In the genomic region with DNA sequence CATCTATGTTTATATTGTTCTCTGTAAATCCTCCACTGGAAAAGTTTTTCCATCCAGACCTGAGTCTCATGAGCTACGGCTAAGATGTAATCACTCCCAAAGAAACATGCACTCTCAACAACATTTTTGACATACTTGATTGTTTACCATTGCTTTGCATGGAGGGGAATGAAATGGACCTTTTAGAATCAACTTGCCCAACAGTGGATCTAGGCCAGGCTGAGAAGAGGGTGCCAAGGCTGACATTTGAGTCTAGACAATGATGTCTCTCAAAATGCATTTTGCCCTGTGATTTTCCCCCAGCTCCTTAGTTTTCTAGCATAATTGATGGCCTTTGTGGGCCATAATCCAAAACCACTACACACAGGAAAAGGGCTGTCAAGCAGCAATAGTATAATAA, we compare ENCODE assay signal across 12 cellular contexts.
DNase-seq lines count a peak whose midpoint lies in the region; ATAC-seq and TF ChIP-seq lines count a peak whose summit lies in the region.
"Had no signal": no experiment of that assay in that cellular context is flagged by ENCODE, and none has a peak within 500 bp of the region (broad histone marks: within the 10 kb centered on the region; RNA-seq: fewer than 3 reads in every experiment).

No MANE protein-coding gene starts in this region.

- H3K9me3 Mint-ChIP-seq in T-cell = no peaks in the 10 kb centered on the region
- H3K9me3 Mint-ChIP-seq: activated T-cell treated with anti-CD3 and anti-CD28 coated beads, Interleukin-2, amount 50 U/mL, for 72 hours had no signal

- H3K4me3 Mint-ChIP-seq in T-cell = no peak overlapping the region
- H3K4me3 Mint-ChIP-seq: activated CD4-positive, alpha-beta T cell treated with anti-CD3 and anti-CD28 coated beads, Interleukin-2, amount 10 ng/mL, durations not matched to agents 24 days and 14 days; activated T-cell treated with anti-CD3 and anti-CD28 coated beads, Interleukin-2, amount 50 U/mL, for 72 hours; T-helper 2 cell treated with Interferon-gamma antibody and Interleukin-4, amounts not matched to agents 5 μg/mL and 100 μg/mL, for 36 hours had no signal

- H3K27me3 Mint-ChIP-seq in T-cell = no peaks in the 10 kb centered on the region
- H3K27me3 Mint-ChIP-seq: activated CD4-positive, alpha-beta T cell treated with anti-CD3 and anti-CD28 coated beads, Interleukin-2, amount 10 ng/mL, durations not matched to agents 24 days and 14 days had no signal

- POLR2A ChIA-PET in T-cell (lab: Charles Lee) = no interaction called here

- peak overlapping the region; percentile 50 to 56 for H3K27ac Mint-ChIP-seq in T-cell
- H3K27ac Mint-ChIP-seq: activated CD4-positive, alpha-beta T cell treated with anti-CD3 and anti-CD28 coated beads, Interleukin-2, amount 10 ng/mL, durations not matched to agents 24 days and 14 days; activated T-cell treated with anti-CD3 and anti-CD28 coated beads, Interleukin-2, amount 50 U/mL, for 72 hours; T-helper 2 cell treated with Interferon-gamma antibody and Interleukin-4, amounts not matched to agents 5 μg/mL and 100 μg/mL, for 36 hours had no signal

- ATAC-seq in T-cell (replicated peaks in 1 of 4) (no peak), omental fat pad (ENCODE audit: low FRiP score) (peak; percentile 41), HG03139 (IDR thresholded peaks at IDR 0.05; ENCODE audit: unreplicated experiment) (no peak)
- ATAC-seq: activated T-cell treated with anti-CD3 and anti-CD28 coated beads, Interleukin-2, amount 50 U/mL, for 72 hours had no signal

- H3K36me3 Mint-ChIP-seq in T-cell = no peaks in the 10 kb centered on the region

- H3K4me3 ChIP-seq in AG10803 (ENCODE audit: low read length) (no peak overlapping the region), fibroblast of mammary gland (ENCODE audit: control insufficient read depth, low read depth, low read length) (no peak overlapping the region)

- peaks cover 34 to 47% (median 40%) of the 10 kb centered on the region in 3 donors for H3K4me1 Mint-ChIP-seq in T-cell

- CTCF ChIA-PET in T-cell (lab: Charles Lee) = no interaction called here

- TF ChIP-seq CTCF in AG10803 (conservative IDR thresholded peaks at IDR 0.05; ENCODE audit: low read length) = no peak
- no peak for TF ChIP-seq CTCF in fibroblast of mammary gland (conservative IDR thresholded peaks at IDR 0.05; ENCODE audit: control insufficient read depth, insufficient read depth, low read depth, low read length)
- TF ChIP-seq CTCF in omental fat pad (IDR thresholded peaks at IDR 0.05) = no peak

- DNase-seq in AG10803 (ENCODE audit: low read depth) (peak; percentile 64), T-cell (no peak), fibroblast of mammary gland (ENCODE audit: low read depth) (peak; percentile 42), omental fat pad (ENCODE audit: low spot score) (no peak), AML-193 (lab: John Stamatoyannopoulos, UW) (no peak), cerebellar cortex (ENCODE audit: low spot score) (no peak), NK-92 (lab: John Stamatoyannopoulos, UW; ENCODE audit: unreplicated experiment) (no peak)
- DNase-seq: ACHN; activated CD4-positive, alpha-beta T cell treated with anti-CD3 and anti-CD28 coated beads, Interleukin-2, amount 10 ng/mL, durations not matched to agents 24 days and 14 days; activated T-cell treated with anti-CD3 and anti-CD28 coated beads, Interleukin-2, amount 50 U/mL, for 72 hours had no signal

Comparison
In these comparisons a context has a peak if more than half of its experiments do, and no peak if none do; other contexts are left out.
1. DNase-seq: peak in AG10803 (single experiment) and fibroblast of mammary gland (single experiment); none in T-cell (0 of 34), omental fat pad (single experiment), AML-193 (0 of 2), cerebellar cortex (single experiment) and NK-92 (single experiment).